ENCODE assay signal across 8 cellular contexts in genomic region chr19:6459356-6460098, GRCh38. TPM values are rescaled to one million over a fixed set of nuclear protein-coding genes. Genes with fewer than 3 reads are reported as not detected.
DNase-seq lines count a peak whose midpoint lies in the region; TF ChIP-seq lines count a peak whose summit lies in the region.

SLC25A23 (minus strand) TSS chr19:6459792; CDS start chr19:6459628, 164 bp downstream.

- H3K4me1 ChIP-seq in H9 (ENCODE audit: insufficient read depth, low read length) = no peaks in the 10 kb centered on the region; the same call in 1 of the 2 replicates

- no peak within 1 kb of the TSS for H2BK120ac ChIP-seq in H9 (ENCODE audit: low read depth, low read length, poor library complexity, severe bottlenecking)

- H3T11ph ChIP-seq in H9 (ENCODE audit: low read length) = no peak within 1 kb of the TSS

- H3K27ac Mint-ChIP-seq in H9 = peak within 1 kb of the TSS; percentile 90 to 98 (median 94); a peak in 5 of 7 replicates

- peak within 1 kb of the TSS; percentile 76 for H3K4me2 ChIP-seq in H9 (ENCODE audit: insufficient read depth, insufficient read length, low read length)

- peaks cover 0 to 4% of the 10 kb centered on the region in 2 experiments; a peak in 2 of 5 replicates for H3K9me3 Mint-ChIP-seq in H9

- H3K23ac ChIP-seq in H9 (ENCODE audit: insufficient read length, low read depth, low read length) = no peak within 1 kb of the TSS

- peak within 1 kb of the TSS; percentile 89 to 98 for H3K4me3 Mint-ChIP-seq in H9

- no peak within 1 kb of the TSS for H2BK15ac ChIP-seq in H9 (ENCODE audit: low read depth, low read length)

- no peak within 1 kb of the TSS for H2BK20ac ChIP-seq in H9 (ENCODE audit: low read depth, low read length, poor library complexity, severe bottlenecking)

- no peak within 1 kb of the TSS for H2BK5ac ChIP-seq in H9 (ENCODE audit: insufficient read length, low read length)

- no peak within 1 kb of the TSS for H4K8ac ChIP-seq in H9 (replicated peaks; ENCODE audit: insufficient read length, low read depth, low read length)

- no peak within 1 kb of the TSS for H2AFZ ChIP-seq in H9 (ENCODE audit: low read length)

- H4K20me1 ChIP-seq in H9 (ENCODE audit: control insufficient read depth, insufficient read depth, insufficient read length) = no peaks in the 10 kb centered on the region

- H3K27me3 ChIP-seq in H9 (ENCODE audit: insufficient read depth, low read length) (no peaks in the 10 kb centered on the region), kidney epithelial cell (ENCODE audit: control insufficient read depth, insufficient read depth, low read length) (no peaks in the 10 kb centered on the region)

- TF ChIP-seq CTCF in H9 (conservative IDR thresholded peaks at IDR 0.05) (no peak), WI38 (IDR thresholded peaks at IDR 0.05; ENCODE audit: low read depth, low read length) (no peak), kidney epithelial cell (IDR thresholded peaks at IDR 0.05; ENCODE audit: insufficient read depth, low read length, poor library complexity, severe bottlenecking) (no peak)

- no peak within 1 kb of the TSS; the same call in 1 of the 2 replicates for H3K14ac ChIP-seq in H9 (ENCODE audit: insufficient read depth, low read length)

- H3K4ac ChIP-seq in H9 (ENCODE audit: low read depth, low read length) = no peak within 1 kb of the TSS

- peaks cover 12 to 19% (median 16%) of the 10 kb centered on the region in 3 experiments for H3K36me3 Mint-ChIP-seq in H9 (ENCODE audit: insufficient read depth in 1 of 3, low read depth in 3 of 3)

- H3K79me2 ChIP-seq in H9 (ENCODE audit: insufficient read depth, low read length) = no peaks in the 10 kb centered on the region

- peak; percentile 89 for DNase-seq in GM03348 (ENCODE audit: low spot score)
- peak; percentile 86 for DNase-seq in H9
- DNase-seq in NCI-H1092 treated with DMSO at 0.1 percent for 48 hours (lab: John Stamatoyannopoulos, UW) = peak; percentile 73
- DNase-seq in cerebellum (ENCODE audit: low spot score) = peak; percentile 88
- no peak for DNase-seq in kidney epithelial cell (ENCODE audit: low read depth)
- DNase-seq in stimulated activated CD4-positive, alpha-beta T cell treated with anti-CD3 and anti-CD28 coated beads, Interleukin-1b, Interleukin-23, amount 100 ng/mL, for 24 hours (ENCODE audit: low read depth in 4 of 4, low spot score in 1 of 4) = peak in 3 of 4 experiments; percentile 44 to 57 (median 49)
- no peak for DNase-seq in NCI-H187 (lab: John Stamatoyannopoulos, UW)

- no peak within 1 kb of the TSS for H3K27ac ChIP-seq in H9 (ENCODE audit: insufficient read length, low read depth, low read length)

- H3K56ac ChIP-seq in H9 (ENCODE audit: insufficient read length, low read depth, low read length) = no peak within 1 kb of the TSS

- no peak within 1 kb of the TSS for H4K5ac ChIP-seq in H9 (ENCODE audit: insufficient read length, low read depth, low read length)

- H3K9me3 ChIP-seq in H9 (ENCODE audit: control insufficient read depth, low read depth, low read length) = peaks cover 1% of the 10 kb centered on the region

- no peak within 1 kb of the TSS for H2AK5ac ChIP-seq in H9 (ENCODE audit: insufficient read length, low read length)

- H3K36me3 ChIP-seq in kidney epithelial cell (ENCODE audit: control insufficient read depth, insufficient read depth, low read length) = no peaks in the 10 kb centered on the region

- H3K18ac ChIP-seq in H9 (ENCODE audit: insufficient read length, low read depth, low read length) = no peak within 1 kb of the TSS

- WGBS in H9 (ENCODE audit: extremely low coverage, insufficient read length, low lambda C conversion rate) = no CpG with 5 or more reads among the region's 62 CpGs

- H2BK12ac ChIP-seq in H9 (ENCODE audit: insufficient read length, low read depth, low read length) = no peak within 1 kb of the TSS

- H3K27me3 Mint-ChIP-seq in H9 (ENCODE audit: low read depth) = peaks cover 12% of the 10 kb centered on the region

- H3K4me1 Mint-ChIP-seq in H9 = peaks cover 11 to 16% of the 10 kb centered on the region in 2 experiments

- H3K23me2 ChIP-seq in H9 (ENCODE audit: insufficient read length, low read depth, low read length, poor library complexity, severe bottlenecking) = peaks cover 4% of the 10 kb centered on the region

- H4K91ac ChIP-seq in H9 (ENCODE audit: insufficient read length, low read depth, low read length) = no peak within 1 kb of the TSS

- H3K4me3 ChIP-seq in WI38 (ENCODE audit: low read depth, low read length) (peak within 1 kb of the TSS; percentile 69), kidney epithelial cell (ENCODE audit: low read depth, low read length) (peak within 1 kb of the TSS; percentile 69)

- H3K79me1 ChIP-seq in H9 (ENCODE audit: insufficient read depth, low read depth, low read length, poor library complexity, severe bottlenecking) = no peaks in the 10 kb centered on the region

- no peak within 1 kb of the TSS for H3K9ac ChIP-seq in H9 (ENCODE audit: extremely low read depth, insufficient read length, low read length)

RNA-seq across cellular contexts. Expression of gene SLC25A23, which starts in this region (rescaled TPM):
- total RNA-seq in H9 (2021) = 35.0 and 42.9 TPM in 2 replicates
- total RNA-seq in cerebellum = 26.6 TPM
- 68.6 and 87.7 TPM in 2 replicates for total RNA-seq in kidney epithelial cell

Comparison
In these comparisons a context has a peak if more than half of its experiments do, and no peak if none do; other contexts are left out.
1. DNase-seq: peak in GM03348 (single experiment), H9 (single experiment), NCI-H1092 treated with DMSO at 0.1 percent for 48 hours (single experiment), cerebellum (single experiment) and stimulated activated CD4-positive, alpha-beta T cell treated with anti-CD3 and anti-CD28 coated beads, Interleukin-1b, Interleukin-23, amount 100 ng/mL, for 24 hours (3 of 4); none in kidney epithelial cell (single experiment) and NCI-H187 (0 of 2).